In genomic region chr9:114775981-114776380, GRCh38 we compare ENCODE assay signal across 27 cellular contexts. TPM values are rescaled to one million over a fixed set of nuclear protein-coding genes. Genes with fewer than 3 reads are reported as not detected.
DNase-seq lines count a peak whose midpoint lies in the region; ATAC-seq, FAIRE-seq and TF ChIP-seq lines count a peak whose summit lies in the region.
"Had no signal": no experiment of that assay in that cellular context is flagged by ENCODE, and none has a peak within 500 bp of the region (broad histone marks: within the 10 kb centered on the region; RNA-seq: fewer than 3 reads in every experiment).

No MANE protein-coding gene starts in this region.

- FAIRE-seq in D721Med (lab: Jason Lieb, UNC), result no peak
- FAIRE-seq: A549, G401.6 had no signal

- no peak overlapping the region for H3K14ac ChIP-seq in trophoblast cell (ENCODE audit: low read length)

- H3K4me1 ChIP-seq in trophoblast cell (ENCODE audit: control insufficient read depth in 1 of 2, insufficient read depth in 2 of 2, low read length in 2 of 2), result peaks cover 0 to 6% of the 10 kb centered on the region in 2 experiments

- no peak overlapping the region for H2AK5ac ChIP-seq in trophoblast cell (ENCODE audit: low read length)

- DNase-seq in HT-29 (ENCODE audit: low spot score) (peak; percentile 7), RPMI7951 (ENCODE audit: low read depth) (peak; percentile 12), glomerular visceral epithelial cell (ENCODE audit: extremely low spot score) (peak; percentile 68), trophoblast cell (no peak), HuH-7.5 (ENCODE audit: low spot score) (no peak), D721Med (ENCODE audit: insufficient read length, low spot score) (no peak)
- DNase-seq: AML-193; CD4-positive, alpha-beta T cell; DMS53; H9; NCI-H1105; NCI-H1436 treated with DMSO at 0.1 percent for 48 hours; NCI-H187 treated with DMSO at 0.1 percent for 48 hours; NCI-H2107; NCI-H446; NCI-H524 treated with DMSO at 0.1 percent for 48 hours; NCI-H774; PC-3; SJCRH30 had no signal

- no peak overlapping the region for H2AFZ ChIP-seq in trophoblast cell (ENCODE audit: insufficient read depth, low read length, poor library complexity)
- H2AFZ ChIP-seq: GM23338 had no signal

- H3K18ac ChIP-seq in trophoblast cell (ENCODE audit: low read length), result no peak overlapping the region

- no peak overlapping the region for H2BK12ac ChIP-seq in trophoblast cell (ENCODE audit: low read length)

- H3K23ac ChIP-seq in trophoblast cell (ENCODE audit: low read length), result no peak overlapping the region

- no peak overlapping the region for H2BK5ac ChIP-seq in trophoblast cell (ENCODE audit: low read depth, low read length, poor library complexity)

- no CpG with 5 or more reads among the region's 1 CpG for WGBS in trophoblast cell (ENCODE audit: extremely low coverage, insufficient coverage, insufficient read length)

- peak overlapping the region; percentile 75 for H2BK120ac ChIP-seq in trophoblast cell (ENCODE audit: insufficient read depth, low read length, poor library complexity)

- no peaks in the 10 kb centered on the region for H3K79me2 ChIP-seq in trophoblast cell (ENCODE audit: control insufficient read depth, insufficient read depth, low read length, poor library complexity)

- peaks cover 2% of the 10 kb centered on the region for H3K79me1 ChIP-seq in trophoblast cell (ENCODE audit: low read length)

- H4K12ac ChIP-seq in trophoblast cell (ENCODE audit: low read depth, low read length), result no peak overlapping the region

- no peak overlapping the region for H4K8ac ChIP-seq in trophoblast cell (ENCODE audit: low read depth, low read length)

- H3K4me3 ChIP-seq in trophoblast cell (ENCODE audit: low read depth, low read length), result no peak overlapping the region
- H3K4me3 ChIP-seq: A549; BLaER1 treated with 17β-estradiol and CSF1 and Interleukin-3, amounts not matched to agents 10 nM and 100 nM; GM23338; SJCRH30 had no signal

- ATAC-seq in HG02610 (IDR thresholded peaks at IDR 0.05; ENCODE audit: unreplicated experiment), result no peak
- ATAC-seq: A549, GM23338, PC-3, Right ventricle myocardium inferior had no signal

- no peak overlapping the region for H3K27ac ChIP-seq in trophoblast cell (ENCODE audit: low read depth, low read length)
- H3K27ac ChIP-seq: BLaER1 treated with 17β-estradiol and CSF1 and Interleukin-3, amounts not matched to agents 10 nM and 100 nM; KMS-11; SJCRH30 had no signal

- H3K4me2 ChIP-seq in trophoblast cell (ENCODE audit: low read length), result no peak overlapping the region
- H3K4me2 ChIP-seq: A549, GM23338 had no signal

- no peaks in the 10 kb centered on the region for H3K27me3 ChIP-seq in trophoblast cell (ENCODE audit: insufficient read depth, low read length)
- H3K27me3 ChIP-seq: BLaER1 treated with 17β-estradiol and CSF1 and Interleukin-3, amounts not matched to agents 10 nM and 100 nM had no signal

- H3K4ac ChIP-seq in trophoblast cell (ENCODE audit: low read depth, low read length), result no peak overlapping the region

- H3K9me3 ChIP-seq in trophoblast cell (ENCODE audit: insufficient read depth, low read depth, low read length), result no peaks in the 10 kb centered on the region
- H3K9me3 ChIP-seq: A549; BLaER1 treated with 17β-estradiol and CSF1 and Interleukin-3, amounts not matched to agents 10 nM and 100 nM; SJCRH30 had no signal

- H3K9ac ChIP-seq in trophoblast cell (ENCODE audit: low read length), result no peak overlapping the region
- H3K9ac ChIP-seq: BLaER1 treated with 17β-estradiol and CSF1 and Interleukin-3, amounts not matched to agents 10 nM and 100 nM; KMS-11 had no signal

- no peak for TF ChIP-seq CTCF in D721Med (IDR thresholded peaks at IDR 0.05; ENCODE audit: insufficient read depth, missing control alignments)

- no peaks in the 10 kb centered on the region for H3K36me3 ChIP-seq in trophoblast cell (ENCODE audit: control insufficient read depth in 1 of 2, insufficient read depth in 2 of 2, low read length in 2 of 2)
- H3K36me3 ChIP-seq: BLaER1 treated with 17β-estradiol and CSF1 and Interleukin-3, amounts not matched to agents 10 nM and 100 nM; SJCRH30 had no signal

- H4K91ac ChIP-seq in trophoblast cell (ENCODE audit: low read depth, low read length), result peak overlapping the region; percentile 42

RNA-seq across cellular contexts. Expression of gene TNFSF15, which starts 29.9 kb away (rescaled TPM):
- 5.2 TPM in 2 replicates for total RNA-seq in HT-29 (2014; rRNA removed; shearing (Covaris generic))
- 0.24 and 0.49 TPM in 2 replicates for total RNA-seq in RPMI7951 (2014; rRNA removed; shearing (Covaris generic))
- polyA plus RNA-seq in trophoblast cell (2013), result 9.4 and 10.8 TPM in 2 replicates
- total RNA-seq: CD4-positive, alpha-beta T cell; Daoy; H9 had no signal

Comparison
In these comparisons a context has a peak if more than half of its experiments do, and no peak if none do; other contexts are left out.
1. DNase-seq: peak in HT-29 (single experiment), RPMI7951 (single experiment) and glomerular visceral epithelial cell (single experiment); none in trophoblast cell (0 of 2), HuH-7.5 (single experiment) and D721Med (single experiment).